Comparison of ENCODE assay signal across 8 cellular contexts in genomic region chr11:18705651-18706281, GRCh38. TPM values are rescaled to one million over a fixed set of nuclear protein-coding genes. Genes with fewer than 3 reads are reported as not detected.
DNase-seq lines count a peak whose midpoint lies in the region; ATAC-seq and TF ChIP-seq lines count a peak whose summit lies in the region.
"Had no signal": no experiment of that assay in that cellular context is flagged by ENCODE, and none has a peak within 500 bp of the region (broad histone marks: within the 10 kb centered on the region; RNA-seq: fewer than 3 reads in every experiment).

No MANE protein-coding gene starts in this region.

- DNase-seq in activated T-helper 1 cell treated with anti-CD3 and anti-CD28 coated beads, Interleukin-12 subunit alpha, Interleukin-12 subunit beta, Interleukin-2, Interleukin-4 antibody, amounts not matched to agents 30 ng/mL and 10 ng/mL and 1 ng/mL, durations not matched to agents 14 hours and 24 hours and 36 hours (ENCODE audit: low spot score), result no peak
- DNase-seq in Right ventricle myocardium inferior (ENCODE audit: missing footprints) (no peak), occipital lobe (lab: John Stamatoyannopoulos, UW) (no peak), smooth muscle cell (lab: John Stamatoyannopoulos, UW; ENCODE audit: unreplicated experiment) (no peak)

- H3K4me1 ChIP-seq in rectal smooth muscle tissue (ENCODE audit: control insufficient read depth, insufficient read depth, low read length) (peaks cover 15% of the 10 kb centered on the region), smooth muscle cell (ENCODE audit: low read depth) (no peaks in the 10 kb centered on the region)

- no peaks in the 10 kb centered on the region for H3K79me2 ChIP-seq in smooth muscle cell (ENCODE audit: low read depth)

- peaks cover 11 to 14% (median 13%) of the 10 kb centered on the region in 3 donors for H3K4me1 Mint-ChIP-seq in IgD-negative memory B cell
- peaks cover 22% of the 10 kb centered on the region for H3K4me1 Mint-ChIP-seq in activated T-helper 1 cell treated with anti-CD3 and anti-CD28 coated beads, Interleukin-12 subunit alpha, Interleukin-12 subunit beta, Interleukin-2, Interleukin-4 antibody, amounts not matched to agents 30 ng/mL and 10 ng/mL and 1 ng/mL, durations not matched to agents 14 hours and 24 hours and 36 hours (ENCODE audit: low read depth)

- no peak overlapping the region for H2AFZ ChIP-seq in smooth muscle cell (ENCODE audit: low read depth)

- no peak overlapping the region for H3K9ac ChIP-seq in rectal smooth muscle tissue (ENCODE audit: low read length)
- H3K9ac ChIP-seq in smooth muscle cell (ENCODE audit: low read depth), result no peak overlapping the region

- intact Hi-C loops in activated T-helper 1 cell treated with anti-CD3 and anti-CD28 coated beads, Interleukin-12 subunit alpha, Interleukin-12 subunit beta, Interleukin-2, Interleukin-4 antibody, amounts not matched to agents 30 ng/mL and 10 ng/mL and 1 ng/mL, durations not matched to agents 14 hours and 24 hours and 36 hours (cut with micrococcal nuclease), result no loop called here
- intact Hi-C loops in Right ventricle myocardium inferior (cut with DNase I), result loop anchor here (10.0 kb wide), 1 partner anchor 311 kb away; the partner anchor contains the start of gene LDHA

- H3K4me3 ChIP-seq in rectal smooth muscle tissue (ENCODE audit: low read length) (peak overlapping the region; percentile 70), smooth muscle cell (no peak overlapping the region)

- H3F3A ChIP-seq in smooth muscle cell (ENCODE audit: low read depth), result no peaks in the 10 kb centered on the region

- H3K27me3 ChIP-seq in rectal smooth muscle tissue (ENCODE audit: control insufficient read depth, insufficient read depth, low read length) (no peaks in the 10 kb centered on the region), smooth muscle cell (ENCODE audit: low read depth) (peaks cover 15% of the 10 kb centered on the region)

- no peaks in the 10 kb centered on the region for H4K20me1 ChIP-seq in smooth muscle cell (ENCODE audit: low read depth)

- H3K36me3 ChIP-seq in rectal smooth muscle tissue (ENCODE audit: control insufficient read depth, insufficient read depth, low read length) (no peaks in the 10 kb centered on the region), smooth muscle cell (ENCODE audit: low read depth) (no peaks in the 10 kb centered on the region)

- 95% methylated on average over 35 of the region's 46 CpGs for WGBS in smooth muscle cell (ENCODE audit: low lambda C conversion rate)

- peaks cover 11% of the 10 kb centered on the region for H3K27me3 Mint-ChIP-seq in IgD-negative memory B cell
- H3K27me3 Mint-ChIP-seq in activated T-helper 1 cell treated with anti-CD3 and anti-CD28 coated beads, Interleukin-12 subunit alpha, Interleukin-12 subunit beta, Interleukin-2, Interleukin-4 antibody, amounts not matched to agents 30 ng/mL and 10 ng/mL and 1 ng/mL, durations not matched to agents 14 hours and 24 hours and 36 hours (ENCODE audit: insufficient read depth), result peaks cover 40% of the 10 kb centered on the region

- ATAC-seq in Right ventricle myocardium inferior (peak; percentile 54), GM19035 (IDR thresholded peaks at IDR 0.05; ENCODE audit: unreplicated experiment) (no peak)

- TF ChIP-seq CTCF in smooth muscle cell (IDR thresholded peaks at IDR 0.05; ENCODE audit: borderline replicate concordance, insufficient read depth, poor library complexity, severe bottlenecking), result no peak

- no peaks in the 10 kb centered on the region for H3K9me3 ChIP-seq in smooth muscle cell (replicated peaks; ENCODE audit: low read depth)

- peak overlapping the region; percentile 79 to 97 (median 86) for H3K4me3 Mint-ChIP-seq in IgD-negative memory B cell
- peak overlapping the region; percentile 41 for H3K4me3 Mint-ChIP-seq in activated T-helper 1 cell treated with anti-CD3 and anti-CD28 coated beads, Interleukin-12 subunit alpha, Interleukin-12 subunit beta, Interleukin-2, Interleukin-4 antibody, amounts not matched to agents 30 ng/mL and 10 ng/mL and 1 ng/mL, durations not matched to agents 14 hours and 24 hours and 36 hours

- no peak overlapping the region for H3K4me2 ChIP-seq in smooth muscle cell

- H3K27ac ChIP-seq in rectal smooth muscle tissue (ENCODE audit: low read depth, low read length) (peak overlapping the region; percentile 36), smooth muscle cell (ENCODE audit: low read depth) (no peak overlapping the region)

- peak overlapping the region in 2 of 3 donors; percentile 33 to 73 for H3K27ac Mint-ChIP-seq in IgD-negative memory B cell
- H3K27ac Mint-ChIP-seq in activated T-helper 1 cell treated with anti-CD3 and anti-CD28 coated beads, Interleukin-12 subunit alpha, Interleukin-12 subunit beta, Interleukin-2, Interleukin-4 antibody, amounts not matched to agents 30 ng/mL and 10 ng/mL and 1 ng/mL, durations not matched to agents 14 hours and 24 hours and 36 hours, result no peak overlapping the region

- H3K9me3 Mint-ChIP-seq in IgD-negative memory B cell, result no peaks in the 10 kb centered on the region
- H3K9me3 Mint-ChIP-seq in activated T-helper 1 cell treated with anti-CD3 and anti-CD28 coated beads, Interleukin-12 subunit alpha, Interleukin-12 subunit beta, Interleukin-2, Interleukin-4 antibody, amounts not matched to agents 30 ng/mL and 10 ng/mL and 1 ng/mL, durations not matched to agents 14 hours and 24 hours and 36 hours, result no peaks in the 10 kb centered on the region

- peaks cover 2% of the 10 kb centered on the region for H3K36me3 Mint-ChIP-seq in IgD-negative memory B cell
- peaks cover 2% of the 10 kb centered on the region for H3K36me3 Mint-ChIP-seq in activated T-helper 1 cell treated with anti-CD3 and anti-CD28 coated beads, Interleukin-12 subunit alpha, Interleukin-12 subunit beta, Interleukin-2, Interleukin-4 antibody, amounts not matched to agents 30 ng/mL and 10 ng/mL and 1 ng/mL, durations not matched to agents 14 hours and 24 hours and 36 hours (ENCODE audit: low read depth)

RNA-seq across cellular contexts. Expression of gene TMEM86A, which starts 7.2 kb away (rescaled TPM):
- polyA plus RNA-seq in IgD-negative memory B cell (0.56 TPM), smooth muscle cell (2.0 and 2.6 TPM in 2 replicates)
- 0.52 and 0.93 TPM in 2 replicates for total RNA-seq in activated T-helper 1 cell treated with anti-CD3 and anti-CD28 coated beads, Interleukin-12 subunit alpha, Interleukin-12 subunit beta, Interleukin-2, Interleukin-4 antibody, amounts not matched to agents 30 ng/mL and 10 ng/mL and 1 ng/mL, durations not matched to agents 14 hours and 24 hours and 36 hours
- total RNA-seq in Right ventricle myocardium inferior (4.6 TPM), occipital lobe (6.9 TPM), smooth muscle cell (1.2 and 2.0 TPM in 2 replicates)

RNA-seq across cellular contexts. Expression of gene IGSF22, which starts 20.2 kb away (rescaled TPM):
- polyA plus RNA-seq in IgD-negative memory B cell, result 4.0 TPM
- total RNA-seq in activated T-helper 1 cell treated with anti-CD3 and anti-CD28 coated beads, Interleukin-12 subunit alpha, Interleukin-12 subunit beta, Interleukin-2, Interleukin-4 antibody, amounts not matched to agents 30 ng/mL and 10 ng/mL and 1 ng/mL, durations not matched to agents 14 hours and 24 hours and 36 hours, result 0.81 and 0.86 TPM in 2 replicates
- 1.4 TPM for total RNA-seq in Right ventricle myocardium inferior
- 0.16 TPM for total RNA-seq in occipital lobe
- total RNA-seq in smooth muscle cell, result 0.09 TPM in 1 of 2 replicates, not detected in the other
- not detected in 2 replicates for polyA plus RNA-seq in smooth muscle cell
- total RNA-seq: M059J had no signal
